21 cellular contexts compared by ENCODE assay signal in genomic region chr5:73531356-73531755, GRCh38. TPM values are rescaled to one million over a fixed set of nuclear protein-coding genes. Genes with fewer than 3 reads are reported as not detected.
A peak's percentile ranks its signal among the peaks of the same experiment; 100 is the strongest.
DNase-seq lines count a peak whose midpoint lies in the region; ATAC-seq, FAIRE-seq and TF ChIP-seq lines count a peak whose summit lies in the region.
"Had no signal": no experiment of that assay in that cellular context is flagged by ENCODE, and none has a peak within 500 bp of the region (broad histone marks: within the 10 kb centered on the region; RNA-seq: fewer than 3 reads in every experiment).

No MANE protein-coding gene starts in this region.

- H3K4me1 ChIP-seq in GM23248 (ENCODE audit: insufficient read depth) (peaks cover 11% of the 10 kb centered on the region), foreskin keratinocyte (peaks cover 17% of the 10 kb centered on the region), colonic mucosa (no peaks in the 10 kb centered on the region)
- H3K4me1 ChIP-seq: BE2C had no signal

- H4K20me1 ChIP-seq in GM23248 (ENCODE audit: insufficient read depth): no peaks in the 10 kb centered on the region

- H2AFZ ChIP-seq in GM23248: peak overlapping the region; percentile 40

- 0 out of 2 replicates have a peak overlapping the region, but pooled peaks have one; percentile 9 for H3K27ac ChIP-seq in GM23248
- no peak overlapping the region for H3K27ac ChIP-seq in foreskin keratinocyte
- H3K27ac ChIP-seq in colonic mucosa: no peak overlapping the region

- no peaks in the 10 kb centered on the region for H3F3A ChIP-seq in GM23248 (ENCODE audit: insufficient read depth)

- in situ Hi-C loops in GM23248 (cut with MboI): no loop called here

- H3K36me3 ChIP-seq in GM23248 (ENCODE audit: low read depth) (no peaks in the 10 kb centered on the region), colonic mucosa (no peaks in the 10 kb centered on the region)
- H3K36me3 ChIP-seq: BE2C had no signal

- H3K9me2 ChIP-seq in GM23248 (ENCODE audit: insufficient read depth): no peaks in the 10 kb centered on the region

- TF ChIP-seq POLR2A in erythroblast (IDR thresholded peaks at IDR 0.05; ENCODE audit: low read length): no peak
- no peak for TF ChIP-seq POLR2A in H54 (IDR thresholded peaks at IDR 0.05; ENCODE audit: low read depth, low read length)

- no peaks in the 10 kb centered on the region for H3K79me2 ChIP-seq in GM23248 (ENCODE audit: insufficient read depth)

- H3K9ac ChIP-seq in GM23248 (no peak overlapping the region), colonic mucosa (ENCODE audit: low read depth in 2 of 2, low read length in 2 of 2) (no peak overlapping the region)

- H3K4me2 ChIP-seq in GM23248 (ENCODE audit: unreplicated experiment): no peak overlapping the region

- no peak overlapping the region for H3K4me3 ChIP-seq in AG10803 (ENCODE audit: low read length)
- H3K4me3 ChIP-seq in GM23248: no peak overlapping the region
- H3K4me3 ChIP-seq in colonic mucosa: no peak overlapping the region

- WGBS in GM23248 (ENCODE audit: low coverage in 1 of 2, low lambda C conversion rate in 2 of 2, missing lambda C conversion rate in 2 of 2), 2 experiments: 88 to 100% methylated on average over 1 of the region's 1 CpG

- ATAC-seq in foreskin keratinocyte: peak; percentile 46
- ATAC-seq: T-cell had no signal

- intact Hi-C loops in colonic mucosa (cut with DNase I): no loop called here

- peak; percentile 50 for DNase-seq in AG10803 (ENCODE audit: low read depth)
- peak; percentile 58 for DNase-seq in GM23248
- peak; percentile 36 for DNase-seq in astrocyte of the hippocampus (ENCODE audit: low read depth, low spot score)
- peak in 1 of 2 donors; percentile 36 for DNase-seq in foreskin keratinocyte
- DNase-seq in DMS 273 (lab: John Stamatoyannopoulos, UW; ENCODE audit: unreplicated experiment): no peak
- no peak for DNase-seq in erythroblast (lab: John Stamatoyannopoulos, UW)
- DNase-seq in colonic mucosa: no peak
- no peak for DNase-seq in H54 (ENCODE audit: insufficient read length, low spot score)
- DNase-seq: BE2C; CD4-positive, CD25-positive, alpha-beta regulatory T cell; DMS 273 treated with DMSO at 0.1 percent for 48 hours; DMS79 treated with DMSO at 0.1 percent for 48 hours; NCI-H1417; NCI-H187; NCI-H446; NCI-H526; Right ventricle myocardium superior; T-cell had no signal

- H3K27me3 ChIP-seq in GM23248 (replicated peaks; ENCODE audit: insufficient read depth) (no peaks in the 10 kb centered on the region), foreskin keratinocyte (no peaks in the 10 kb centered on the region), colonic mucosa (no peaks in the 10 kb centered on the region)
- H3K27me3 ChIP-seq: BE2C had no signal

- FAIRE-seq in H54 (lab: Jason Lieb, UNC): no peak
- FAIRE-seq: GM12892, H1, RCC 7860 had no signal

- TF ChIP-seq CTCF in AG10803 (conservative IDR thresholded peaks at IDR 0.05; ENCODE audit: low read length): no peak
- no peak for TF ChIP-seq CTCF in foreskin keratinocyte (conservative IDR thresholded peaks at IDR 0.05)
- no peak for TF ChIP-seq CTCF in colonic mucosa (IDR thresholded peaks at IDR 0.05)

- H3K9me3 ChIP-seq in GM23248 (ENCODE audit: low read depth) (no peaks in the 10 kb centered on the region), colonic mucosa (no peaks in the 10 kb centered on the region)
- H3K9me3 ChIP-seq: BE2C had no signal

RNA-seq across cellular contexts. Expression of gene BTF3, which starts 33.1 kb away (rescaled TPM):
- 162 and 249 TPM in 2 replicates for total RNA-seq in GM23248 (2014; rRNA removed; shearing (Covaris generic))
- polyA plus RNA-seq in GM23248 (2016; fragmentation: Nextera tagmentation; extraction: Ambion mirVana): 595 and 602 TPM in 2 replicates
- 621 and 729 TPM in 2 replicates for total RNA-seq in foreskin keratinocyte
- polyA plus RNA-seq in foreskin keratinocyte: 917 and 1,042 TPM in 2 replicates
- 100 to 1,000 TPM; 527 to 610 TPM for total RNA-seq in colonic mucosa

RNA-seq across cellular contexts. Expression of gene ANKRA2, which starts 34.1 kb away (rescaled TPM):
- total RNA-seq in GM23248 (2014; rRNA removed; shearing (Covaris generic)): 23.6 and 54.3 TPM in 2 replicates
- polyA plus RNA-seq in GM23248 (2016; fragmentation: Nextera tagmentation; extraction: Ambion mirVana): 30.2 and 32.5 TPM in 2 replicates
- 11.3 and 11.4 TPM in 2 replicates for total RNA-seq in foreskin keratinocyte
- polyA plus RNA-seq in foreskin keratinocyte: 5.3 and 7.5 TPM in 2 replicates
- total RNA-seq in colonic mucosa: 10 to 100 TPM; 17.5 to 18.3 TPM

RNA-seq across cellular contexts. Expression of gene UTP15, which starts 34.2 kb away (rescaled TPM):
- total RNA-seq in GM23248 (2014; rRNA removed; shearing (Covaris generic)): 12.6 and 26.2 TPM in 2 replicates
- polyA plus RNA-seq in GM23248 (2016; fragmentation: Nextera tagmentation; extraction: Ambion mirVana) (13.0 and 13.9 TPM in 2 replicates), foreskin keratinocyte (7.8 and 10.4 TPM in 2 replicates)
- total RNA-seq in foreskin keratinocyte (21.0 and 25.5 TPM in 2 replicates), colonic mucosa (10 to 100 TPM in 1 of 2 donors, 1 to 10 TPM in 1; 9.4 to 13.9 TPM)

Comparison
In these comparisons a context has a peak if more than half of its experiments do, and no peak if none do; other contexts are left out.
1. DNase-seq: peak in AG10803 (single experiment), GM23248 (single experiment) and astrocyte of the hippocampus (single experiment); none in DMS 273 (single experiment), erythroblast (0 of 2), colonic mucosa (single experiment) and H54 (single experiment).